Comparison of ENCODE assay signal across 12 cellular contexts in genomic region chr9:4011062-4011461, GRCh38.
DNase-seq lines count a peak whose midpoint lies in the region; ATAC-seq and TF ChIP-seq lines count a peak whose summit lies in the region.
"Had no signal": no experiment of that assay in that cellular context is flagged by ENCODE, and none has a peak within 500 bp of the region (broad histone marks: within the 10 kb centered on the region; RNA-seq: fewer than 3 reads in every experiment).

No MANE protein-coding gene starts in this region.

- CTCF ChIA-PET in GM10248 (lab: Yijun Ruan, JAX): interaction anchor here (1.5 kb wide), 1 partner anchor 10 kb away, joined by 6 read pairs; no protein-coding TSS in a partner anchor

- H3K36me3 Mint-ChIP-seq in activated naive CD4-positive, alpha-beta T cell treated with anti-CD3 and anti-CD28 coated beads, Interleukin-2, amount 50 U/mL, for 72 hours: no peaks in the 10 kb centered on the region

- no peak overlapping the region for H3K27ac Mint-ChIP-seq in activated naive CD4-positive, alpha-beta T cell treated with anti-CD3 and anti-CD28 coated beads, Interleukin-2, amount 50 U/mL, for 72 hours

- DNase-seq in NCI-H1417 (lab: John Stamatoyannopoulos, UW) (peak in 2 of 3 experiments; percentile 2 to 44), NCI-H1417 treated with DMSO at 0.1 percent for 48 hours (lab: John Stamatoyannopoulos, UW) (no peak), NCI-H187 treated with DMSO at 0.1 percent for 48 hours (lab: John Stamatoyannopoulos, UW) (peak; percentile 34), NCI-H748 treated with DMSO at 0.1 percent for 48 hours (lab: John Stamatoyannopoulos, UW) (peak; percentile 14), myocyte (ENCODE audit: low read depth) (peak; percentile 29), cardiac septum (ENCODE audit: low spot score) (no peak), GM10248 (ENCODE audit: extremely low spot score) (no peak)
- no peak for DNase-seq in activated naive CD4-positive, alpha-beta T cell treated with anti-CD3 and anti-CD28 coated beads, Interleukin-2, amount 50 U/mL, for 72 hours (ENCODE audit: low spot score in 2 of 2)
- DNase-seq: DMS79, OCI-M1, RPMI8226, T-helper 9 cell had no signal

- POLR2A ChIA-PET in GM10248 (lab: Yijun Ruan, JAX): no interaction called here

- TF ChIP-seq CTCF in GM10248 (IDR thresholded peaks at IDR 0.05; ENCODE audit: control extremely low read depth, extremely low read depth, low read depth, missing control alignments): no peak

- intact Hi-C loops in cardiac septum (cut with DNase I): no loop called here

- ATAC-seq in activated naive CD4-positive, alpha-beta T cell treated with anti-CD3 and anti-CD28 coated beads, Interleukin-2, amount 50 U/mL, for 72 hours: no peak

- H3K9me3 Mint-ChIP-seq in activated naive CD4-positive, alpha-beta T cell treated with anti-CD3 and anti-CD28 coated beads, Interleukin-2, amount 50 U/mL, for 72 hours: no peaks in the 10 kb centered on the region

Comparison
In these comparisons a context has a peak if more than half of its experiments do, and no peak if none do; other contexts are left out.
1. DNase-seq: peak in NCI-H1417 (2 of 3), NCI-H187 treated with DMSO at 0.1 percent for 48 hours (single experiment), NCI-H748 treated with DMSO at 0.1 percent for 48 hours (single experiment) and myocyte (single experiment); none in NCI-H1417 treated with DMSO at 0.1 percent for 48 hours (single experiment), cardiac septum (single experiment), activated naive CD4-positive, alpha-beta T cell treated with anti-CD3 and anti-CD28 coated beads, Interleukin-2, amount 50 U/mL, for 72 hours (0 of 2) and GM10248 (single experiment).